Comparison of ENCODE assay signal across 1 cellular context in the genomic region with DNA sequence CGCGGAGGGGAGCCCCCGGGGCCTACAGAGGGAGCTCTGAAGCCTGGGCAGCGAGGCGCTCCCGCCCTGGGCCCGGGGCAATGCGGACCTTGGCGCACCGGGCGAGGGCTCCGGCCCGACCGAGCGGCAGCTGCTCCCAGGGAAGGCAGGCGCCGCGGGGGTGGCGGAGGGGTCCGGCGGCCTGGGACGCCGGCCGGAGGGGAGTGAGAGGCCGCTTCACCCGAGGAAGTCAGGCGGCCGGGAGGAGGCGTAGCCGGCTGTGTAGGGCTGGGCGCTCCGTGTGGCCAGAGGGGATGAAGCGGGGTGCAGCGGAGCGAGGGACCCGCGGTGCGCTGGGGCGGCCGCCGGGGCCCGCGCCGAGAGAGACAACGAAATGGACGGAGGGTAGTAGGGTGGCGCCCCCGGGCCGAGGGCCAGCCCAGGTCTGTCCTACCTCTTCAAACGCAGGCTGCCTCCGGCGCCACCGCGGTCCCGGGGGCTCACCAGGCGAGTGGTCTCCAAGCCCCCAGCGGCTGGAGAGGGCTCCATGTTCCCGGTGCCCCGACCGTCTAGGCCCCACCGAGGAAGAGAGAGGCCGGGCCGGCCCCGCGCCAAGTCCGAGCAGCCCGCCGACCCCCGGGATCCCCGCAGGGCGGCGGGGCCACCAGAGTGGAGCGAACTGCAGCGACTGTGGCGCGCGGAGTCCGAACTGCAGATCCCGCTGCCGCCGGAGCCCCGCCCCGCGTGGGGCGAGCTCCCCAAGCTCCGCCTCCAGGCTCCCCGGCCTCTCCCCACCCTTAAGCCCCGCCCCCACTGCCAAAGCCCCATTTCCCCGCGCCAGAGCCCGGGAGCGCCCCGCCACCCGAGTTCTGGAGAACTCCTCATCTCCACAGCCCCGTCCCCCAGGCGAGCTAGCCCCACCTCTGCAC.
TF ChIP-seq lines count a peak whose summit lies in the region.

A gene with protein sequence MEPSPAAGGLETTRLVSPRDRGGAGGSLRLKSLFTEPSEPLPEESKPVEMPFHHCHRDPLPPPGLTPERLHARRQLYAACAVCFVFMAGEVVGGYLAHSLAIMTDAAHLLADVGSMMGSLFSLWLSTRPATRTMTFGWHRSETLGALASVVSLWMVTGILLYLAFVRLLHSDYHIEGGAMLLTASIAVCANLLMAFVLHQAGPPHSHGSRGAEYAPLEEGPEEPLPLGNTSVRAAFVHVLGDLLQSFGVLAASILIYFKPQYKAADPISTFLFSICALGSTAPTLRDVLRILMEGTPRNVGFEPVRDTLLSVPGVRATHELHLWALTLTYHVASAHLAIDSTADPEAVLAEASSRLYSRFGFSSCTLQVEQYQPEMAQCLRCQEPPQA (minus strand): TSS at position 669 of the 908 bp plus-strand sequence. CDS start 141 bp downstream, at position 528.

TF ChIP-seq in HepG2, 621 proteins besides CTCF, POLR2A, EP300 and RAD21 (continued from another document and continues in another):
- TF ChIP-seq ZBTB40 (IDR thresholded peaks at IDR 0.05) = no peak
- TF ChIP-seq ZBTB40 (CRISPR knock-in tag; IDR thresholded peaks at IDR 0.05) = 0 out of 2 replicates have a peak, but pooled peaks have one; percentile 28
- no peak for TF ChIP-seq NR3C1 (CRISPR knock-in tag; IDR thresholded peaks at IDR 0.05)
- no peak for TF ChIP-seq ZSCAN29 (CRISPR knock-in tag; conservative IDR thresholded peaks at IDR 0.05)
- TF ChIP-seq ZBTB7B (CRISPR knock-in tag; IDR thresholded peaks at IDR 0.05) = peak; percentile 54
- TF ChIP-seq CREM (IDR thresholded peaks at IDR 0.05) = no peak
- TF ChIP-seq CREM (CRISPR knock-in tag; IDR thresholded peaks at IDR 0.05) = no peak
- no peak for TF ChIP-seq TRIM22 (IDR thresholded peaks at IDR 0.05)
- TF ChIP-seq PPARG (CRISPR knock-in tag; conservative IDR thresholded peaks at IDR 0.05) = no peak
- TF ChIP-seq SP2 (CRISPR knock-in tag; IDR thresholded peaks at IDR 0.05) = no peak
- TF ChIP-seq, protein P1, sequence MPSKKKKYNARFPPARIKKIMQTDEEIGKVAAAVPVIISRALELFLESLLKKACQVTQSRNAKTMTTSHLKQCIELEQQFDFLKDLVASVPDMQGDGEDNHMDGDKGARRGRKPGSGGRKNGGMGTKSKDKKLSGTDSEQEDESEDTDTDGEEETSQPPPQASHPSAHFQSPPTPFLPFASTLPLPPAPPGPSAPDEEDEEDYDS (CRISPR knock-in tag; IDR thresholded peaks at IDR 0.05) = no peak
- no peak for TF ChIP-seq CBX1 (IDR thresholded peaks at IDR 0.05; ENCODE audit: low read depth)
- no peak for TF ChIP-seq NKX3-1 (CRISPR knock-in tag; IDR thresholded peaks at IDR 0.05)
- TF ChIP-seq GTF2F1 (IDR thresholded peaks at IDR 0.05; ENCODE audit: low read length) = no peak
- TF ChIP-seq ZFX (CRISPR knock-in tag; IDR thresholded peaks at IDR 0.05; ENCODE audit: low read depth) = peak; percentile 45
- peak; percentile 29; the same call in 1 of the 2 replicates for TF ChIP-seq AHDC1 (CRISPR knock-in tag; IDR thresholded peaks at IDR 0.05; ENCODE audit: borderline replicate concordance)
- no peak for TF ChIP-seq PAWR (CRISPR knock-in tag; IDR thresholded peaks at IDR 0.05; ENCODE audit: borderline replicate concordance)
- TF ChIP-seq ZXDC (CRISPR knock-in tag; IDR thresholded peaks at IDR 0.05) = no peak
- no peak for TF ChIP-seq POLR2AphosphoS2 (IDR thresholded peaks at IDR 0.05; ENCODE audit: low read depth, low read length)
- no peak for TF ChIP-seq CBFB (CRISPR knock-in tag; IDR thresholded peaks at IDR 0.05)
- TF ChIP-seq ZNF557 (CRISPR knock-in tag; IDR thresholded peaks at IDR 0.05) = no peak
- 0 out of 2 replicates have a peak, but pooled peaks have one; percentile 16 for TF ChIP-seq ZNF546 (CRISPR knock-in tag; conservative IDR thresholded peaks at IDR 0.05)
- no peak for TF ChIP-seq ZNF367 (CRISPR knock-in tag; IDR thresholded peaks at IDR 0.05; ENCODE audit: borderline replicate concordance)
- no peak for TF ChIP-seq ZNF552 (CRISPR knock-in tag; IDR thresholded peaks at IDR 0.05; ENCODE audit: borderline replicate concordance)
- TF ChIP-seq SAP130 (CRISPR knock-in tag; IDR thresholded peaks at IDR 0.05; ENCODE audit: low read depth) = no peak; the same call in 1 of the 2 replicates
- no peak for TF ChIP-seq FOXO1 (CRISPR knock-in tag; IDR thresholded peaks at IDR 0.05)
- TF ChIP-seq ERF (CRISPR knock-in tag; IDR thresholded peaks at IDR 0.05) = no peak
- no peak for TF ChIP-seq ZFP41 (CRISPR knock-in tag; IDR thresholded peaks at IDR 0.05; ENCODE audit: borderline replicate concordance)
- TF ChIP-seq, protein P2, sequence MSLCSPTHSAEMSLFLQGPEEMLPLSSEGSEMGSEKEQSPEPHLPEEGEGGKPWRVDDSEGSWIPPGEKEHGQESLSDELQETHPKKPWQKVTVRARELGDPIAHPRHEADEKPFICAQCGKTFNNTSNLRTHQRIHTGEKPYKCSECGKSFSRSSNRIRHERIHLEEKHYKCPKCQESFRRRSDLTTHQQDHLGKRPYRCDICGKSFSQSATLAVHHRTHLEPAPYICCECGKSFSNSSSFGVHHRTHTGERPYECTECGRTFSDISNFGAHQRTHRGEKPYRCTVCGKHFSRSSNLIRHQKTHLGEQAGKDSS (CRISPR knock-in tag; IDR thresholded peaks at IDR 0.05; ENCODE audit: borderline replicate concordance, low read depth) = 0 out of 2 replicates have a peak, but pooled peaks have one; percentile 39
- TF ChIP-seq, protein P3, sequence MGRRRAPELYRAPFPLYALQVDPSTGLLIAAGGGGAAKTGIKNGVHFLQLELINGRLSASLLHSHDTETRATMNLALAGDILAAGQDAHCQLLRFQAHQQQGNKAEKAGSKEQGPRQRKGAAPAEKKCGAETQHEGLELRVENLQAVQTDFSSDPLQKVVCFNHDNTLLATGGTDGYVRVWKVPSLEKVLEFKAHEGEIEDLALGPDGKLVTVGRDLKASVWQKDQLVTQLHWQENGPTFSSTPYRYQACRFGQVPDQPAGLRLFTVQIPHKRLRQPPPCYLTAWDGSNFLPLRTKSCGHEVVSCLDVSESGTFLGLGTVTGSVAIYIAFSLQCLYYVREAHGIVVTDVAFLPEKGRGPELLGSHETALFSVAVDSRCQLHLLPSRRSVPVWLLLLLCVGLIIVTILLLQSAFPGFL (CRISPR knock-in tag; IDR thresholded peaks at IDR 0.05) = no peak
